In the genomic region with DNA sequence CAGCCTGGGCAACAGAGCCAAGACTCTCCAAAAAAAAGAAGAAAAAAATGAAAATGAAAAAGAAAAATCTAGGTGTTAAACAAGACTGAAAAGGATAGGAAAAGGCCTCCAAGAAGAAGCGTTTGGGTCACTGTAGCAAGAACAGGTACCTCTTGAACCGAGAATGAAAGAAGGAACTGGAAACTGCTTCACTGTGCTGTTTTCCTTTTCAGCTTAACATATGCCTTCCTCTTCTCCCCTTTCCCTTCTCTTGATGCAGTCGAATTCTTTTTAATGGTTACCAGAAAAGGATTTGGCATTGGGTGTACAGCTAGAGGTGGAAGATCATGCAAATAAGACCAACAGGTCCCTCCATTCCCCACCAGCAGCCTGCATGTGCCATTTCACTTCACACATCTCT, we compare ENCODE assay signal across 13 cellular contexts. TPM values are rescaled to one million over a fixed set of nuclear protein-coding genes. Genes with fewer than 3 reads are reported as not detected.
A peak's percentile ranks its signal among the peaks of the same experiment; 100 is the strongest.
DNase-seq lines count a peak whose midpoint lies in the region; ATAC-seq and TF ChIP-seq lines count a peak whose summit lies in the region.
"Had no signal": no experiment of that assay in that cellular context is flagged by ENCODE, and none has a peak within 500 bp of the region (broad histone marks: within the 10 kb centered on the region; RNA-seq: fewer than 3 reads in every experiment).

No MANE protein-coding gene starts in this region.

- H3K4me3 ChIP-seq in left lung (no peak overlapping the region), SK-N-SH (ENCODE audit: low read depth in 2 of 2, low read length in 1 of 2) (no peak overlapping the region)
- H3K4me3 ChIP-seq: lower lobe of right lung, uterus had no signal

- H3K4me1 Mint-ChIP-seq in memory B cell (peaks cover 58% of the 10 kb centered on the region), T-cell (peaks cover 26 to 29% (median 28%) of the 10 kb centered on the region in 3 donors)

- H3K27me3 Mint-ChIP-seq in memory B cell (no peaks in the 10 kb centered on the region), T-cell (no peaks in the 10 kb centered on the region)

- H3K27me3 ChIP-seq in left lung (no peaks in the 10 kb centered on the region), SK-N-SH (ENCODE audit: insufficient read depth) (no peaks in the 10 kb centered on the region)
- H3K27me3 ChIP-seq: uterus had no signal

- H3K27ac Mint-ChIP-seq in memory B cell = peak overlapping the region; percentile 59
- H3K27ac Mint-ChIP-seq in T-cell = no peak overlapping the region

- H3F3A ChIP-seq in SK-N-SH (replicated peaks; ENCODE audit: insufficient read depth) = no peaks in the 10 kb centered on the region

- no peak for TF ChIP-seq RAD21 in SK-N-SH (IDR thresholded peaks at IDR 0.05; ENCODE audit: low read length)

- H3K4me3 Mint-ChIP-seq in memory B cell = peak overlapping the region; percentile 66
- H3K4me3 Mint-ChIP-seq in T-cell = no peak overlapping the region

- H3K9me3 Mint-ChIP-seq in memory B cell (no peaks in the 10 kb centered on the region), T-cell (no peaks in the 10 kb centered on the region)

- peaks cover 5% of the 10 kb centered on the region; the same call in 1 of the 2 replicates for H3K79me2 ChIP-seq in SK-N-SH (ENCODE audit: insufficient read depth)

- POLR2A ChIA-PET in SK-N-SH (lab: Yijun Ruan, JAX) (no interaction called here), T-cell (lab: Charles Lee) (no interaction called here)

- H3K27ac ChIP-seq in left lung = no peak overlapping the region
- H3K27ac ChIP-seq in SK-N-SH (ENCODE audit: low read depth in 2 of 2, low read length in 1 of 2) = no peak overlapping the region
- H3K27ac ChIP-seq: lower lobe of right lung, uterus had no signal

- ATAC-seq in GM18909 (IDR thresholded peaks at IDR 0.05; ENCODE audit: poor library complexity, unreplicated experiment) (peak; percentile 60), GM21786 (IDR thresholded peaks at IDR 0.05; ENCODE audit: unreplicated experiment) (peak; percentile 62), HG03354 (IDR thresholded peaks at IDR 0.05; ENCODE audit: poor library complexity, severe bottlenecking, unreplicated experiment) (peak; percentile 67), memory B cell (ENCODE audit: low read depth) (peak; percentile 69), left lung (no peak), T-cell (replicated peaks in 1 of 4) (no peak)
- ATAC-seq: Panc1 had no signal

- H2AFZ ChIP-seq in SK-N-SH (ENCODE audit: low read depth) = no peak overlapping the region

- TF ChIP-seq CTCF in left lung (IDR thresholded peaks at IDR 0.05) = no peak
- no peak for TF ChIP-seq CTCF in SK-N-SH (IDR thresholded peaks at IDR 0.05)

- 92% methylated on average over 3 of the region's 3 CpGs for WGBS in SK-N-SH (ENCODE audit: low lambda C conversion rate)

- no peaks in the 10 kb centered on the region for H3K9me2 ChIP-seq in SK-N-SH

- no peak overlapping the region for H3K4me2 ChIP-seq in SK-N-SH

- H3K4me1 ChIP-seq in left lung = peaks cover 0 to 42% of the 10 kb centered on the region in 2 donors
- H3K4me1 ChIP-seq in SK-N-SH (ENCODE audit: control insufficient read depth in 1 of 2, insufficient read depth in 2 of 2, low read depth in 1 of 2, low read length in 1 of 2) = peaks cover 0 to 8% of the 10 kb centered on the region in 2 experiments; a peak in 1 of 4 replicates
- H3K4me1 ChIP-seq: uterus had no signal

- H3K9me3 ChIP-seq in left lung = no peaks in the 10 kb centered on the region
- H3K9me3 ChIP-seq in SK-N-SH = no peaks in the 10 kb centered on the region
- H3K9me3 ChIP-seq: lower lobe of right lung, uterus had no signal

- no peak overlapping the region for H3K9ac ChIP-seq in SK-N-SH

- CTCF ChIA-PET in SK-N-SH (lab: Yijun Ruan, JAX) (interaction anchor here (1.1 kb wide), 1 partner anchor 207 kb away, joined by 4 read pairs; no protein-coding TSS in a partner anchor), T-cell (lab: Charles Lee) (interaction anchor here in 1 of 2 donors (0.6 kb wide), 1 partner anchor 205 kb away, joined by 3 read pairs; no protein-coding TSS in a partner anchor)

- H3K36me3 Mint-ChIP-seq in memory B cell (peaks cover 9% of the 10 kb centered on the region), T-cell (peaks cover 25% of the 10 kb centered on the region)

- no peak for TF ChIP-seq EP300 in SK-N-SH (IDR thresholded peaks at IDR 0.05; ENCODE audit: borderline replicate concordance in 1 of 2, low read depth in 1 of 2, low read length in 1 of 2)

- H3K36me3 ChIP-seq in left lung (peaks cover 0 to 29% of the 10 kb centered on the region in 2 donors), SK-N-SH (replicated peaks in 1 of 2; ENCODE audit: control insufficient read depth in 1 of 2, insufficient read depth in 2 of 2, low read length in 1 of 2) (peaks cover 4 to 21% of the 10 kb centered on the region in 2 experiments)
- H3K36me3 ChIP-seq: uterus had no signal

- DNase-seq in memory B cell (ENCODE audit: low spot score in 2 of 2) (no peak), left lung (no peak), SK-N-SH (no peak), NCI-H748 (lab: John Stamatoyannopoulos, UW; ENCODE audit: unreplicated experiment) (no peak), T-cell (no peak)
- DNase-seq: lower lobe of right lung, NCI-H2029, uterus had no signal

- peaks cover 3% of the 10 kb centered on the region for H4K20me1 ChIP-seq in SK-N-SH (ENCODE audit: insufficient read depth)

- intact Hi-C loops in left lung (cut with DNase I) = no loop called here

TF ChIP-seq in SK-N-SH, 30 proteins besides CTCF, POLR2A, EP300 and RAD21:
- TF ChIP-seq FOXJ3 (CRISPR knock-in tag; IDR thresholded peaks at IDR 0.05) (no peak), CHD2 (IDR thresholded peaks at IDR 0.05; ENCODE audit: low read length, partially characterized antibody) (no peak), JUND (IDR thresholded peaks at IDR 0.05) (no peak), NRF1 (IDR thresholded peaks at IDR 0.05; ENCODE audit: low read depth, low read length) (no peak), TEAD4 (IDR thresholded peaks at IDR 0.05; ENCODE audit: borderline replicate concordance, insufficient read depth) (no peak), TCF12 (IDR thresholded peaks at IDR 0.05) (no peak), GATA2 (CRISPR knock-in tag; IDR thresholded peaks at IDR 0.05) (no peak), MXI1 (IDR thresholded peaks at IDR 0.05; ENCODE audit: low read depth, low read length) (no peak), RFX5 (IDR thresholded peaks at IDR 0.05; ENCODE audit: low read length) (no peak), ELF1 (IDR thresholded peaks at IDR 0.05) (no peak), GABPA (IDR thresholded peaks at IDR 0.05; ENCODE audit: low read depth) (no peak), MEF2A (IDR thresholded peaks at IDR 0.05; ENCODE audit: borderline replicate concordance, low read depth) (no peak), FOXM1 (IDR thresholded peaks at IDR 0.05; ENCODE audit: low read depth) (no peak), SIN3A (IDR thresholded peaks at IDR 0.05; ENCODE audit: borderline replicate concordance, low read depth, low read length) (no peak)
- TF ChIP-seq, protein P1, sequence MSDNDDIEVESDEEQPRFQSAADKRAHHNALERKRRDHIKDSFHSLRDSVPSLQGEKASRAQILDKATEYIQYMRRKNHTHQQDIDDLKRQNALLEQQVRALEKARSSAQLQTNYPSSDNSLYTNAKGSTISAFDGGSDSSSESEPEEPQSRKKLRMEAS (IDR thresholded peaks at IDR 0.05; ENCODE audit: low read depth) = no peak
- TF ChIP-seq, protein P2, sequence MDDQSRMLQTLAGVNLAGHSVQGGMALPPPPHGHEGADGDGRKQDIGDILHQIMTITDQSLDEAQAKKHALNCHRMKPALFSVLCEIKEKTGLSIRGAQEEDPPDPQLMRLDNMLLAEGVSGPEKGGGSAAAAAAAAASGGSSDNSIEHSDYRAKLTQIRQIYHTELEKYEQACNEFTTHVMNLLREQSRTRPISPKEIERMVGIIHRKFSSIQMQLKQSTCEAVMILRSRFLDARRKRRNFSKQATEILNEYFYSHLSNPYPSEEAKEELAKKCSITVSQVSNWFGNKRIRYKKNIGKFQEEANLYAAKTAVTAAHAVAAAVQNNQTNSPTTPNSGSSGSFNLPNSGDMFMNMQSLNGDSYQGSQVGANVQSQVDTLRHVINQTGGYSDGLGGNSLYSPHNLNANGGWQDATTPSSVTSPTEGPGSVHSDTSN (IDR thresholded peaks at IDR 0.05) = no peak
- TF ChIP-seq, protein P3, sequence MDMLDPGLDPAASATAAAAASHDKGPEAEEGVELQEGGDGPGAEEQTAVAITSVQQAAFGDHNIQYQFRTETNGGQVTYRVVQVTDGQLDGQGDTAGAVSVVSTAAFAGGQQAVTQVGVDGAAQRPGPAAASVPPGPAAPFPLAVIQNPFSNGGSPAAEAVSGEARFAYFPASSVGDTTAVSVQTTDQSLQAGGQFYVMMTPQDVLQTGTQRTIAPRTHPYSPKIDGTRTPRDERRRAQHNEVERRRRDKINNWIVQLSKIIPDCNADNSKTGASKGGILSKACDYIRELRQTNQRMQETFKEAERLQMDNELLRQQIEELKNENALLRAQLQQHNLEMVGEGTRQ (IDR thresholded peaks at IDR 0.05; ENCODE audit: borderline replicate concordance, low read depth, low read length) = no peak

RNA-seq across cellular contexts. Expression of a gene that starts 28.1 kb away (rescaled TPM):
- total RNA-seq in left lung (10 to 100 TPM in 1 of 2 donors, 1 to 10 TPM in 1; 5.7 to 24.4 TPM), T-cell (under 1 TPM in 3 of 5 donors, not detected in 2; 0.07 to 0.77 (median 0.18) TPM)
- polyA plus RNA-seq in SK-N-SH (2012; rRNA removed) = 0.44 and 0.58 TPM in 2 replicates
- polyA plus RNA-seq in SK-N-SH (2012; cell fraction: cytosol; rRNA removed) = 0.30 and 0.41 TPM in 2 replicates
- polyA plus RNA-seq in SK-N-SH (2012; cell fraction: nucleus; rRNA removed) = 0.46 and 0.74 TPM in 2 replicates
- total RNA-seq: HT1080 had no signal

Comparison
In these comparisons a context has a peak if more than half of its experiments do, and no peak if none do; other contexts are left out.
1. ATAC-seq: peak in GM18909 (single experiment), GM21786 (single experiment), HG03354 (single experiment) and memory B cell (single experiment); none in left lung (single experiment) and T-cell (0 of 4).